19 cellular contexts compared by ENCODE assay signal in genomic region chr12:66755727-66756395, GRCh38.
"Had no signal": no experiment of that assay in that cellular context is flagged by ENCODE, and none has a peak within 500 bp of the region (broad histone marks: within the 10 kb centered on the region; RNA-seq: fewer than 3 reads in every experiment).

No MANE protein-coding gene starts in this region.

- DNase-seq: activated CD4-positive, alpha-beta T cell treated with anti-CD3 and anti-CD28 coated beads for 4 hours; activated CD8-positive, alpha-beta memory T cell treated with anti-CD3 and anti-CD28 coated beads, Interleukin-2, amount 50 U/mL, for 48 hours; activated gamma-delta T cell; activated naive CD8-positive, alpha-beta T cell treated with anti-CD3 and anti-CD28 coated beads for 36 hours; activated T-cell treated with anti-CD3 and anti-CD28 coated beads, Interleukin-2, amount 50 U/mL, for 72 hours; anterior cingulate cortex; brain microvascular endothelial cell; effector memory CD4-positive, alpha-beta T cell; left ventricle myocardium superior; mesenchymal stem cell; nucleus accumbens; posterior cingulate gyrus; stimulated activated CD4-positive, alpha-beta T cell treated with anti-CD3 and anti-CD28 coated beads, Interleukin-2, amount 100 ng/mL, for 48 hours; substantia nigra; transverse colon; WERI-Rb-1 had no signal

- H3K27me3 Mint-ChIP-seq: activated naive CD8-positive, alpha-beta T cell treated with anti-CD3 and anti-CD28 coated beads for 36 hours had no signal

- H3K36me3 ChIP-seq: brain microvascular endothelial cell, transverse colon, WERI-Rb-1 had no signal

- ATAC-seq: foreskin keratinocyte; left ventricle myocardium superior; natural killer cell treated with Interleukin-12 subunit alpha and Interleukin-12 subunit beta and Interleukin-15 and Interleukin-18, amount 100 ng/mL, for 72 hours; stimulated activated memory B cell treated with anti-CD40 and anti-IgM and Interleukin-4, amounts not matched to agents 10 μg/mL and 1 μg/mL and 100 μg/mL, for 72 hours had no signal

- H3K4me1 ChIP-seq: foreskin keratinocyte, transverse colon had no signal

- H3K27me3 ChIP-seq: brain microvascular endothelial cell, transverse colon had no signal

- H3K4me3 Mint-ChIP-seq: activated naive CD8-positive, alpha-beta T cell treated with anti-CD3 and anti-CD28 coated beads for 36 hours; activated T-cell treated with anti-CD3 and anti-CD28 coated beads, Interleukin-2, amount 50 U/mL, for 72 hours; natural killer cell treated with Interleukin-12 subunit alpha and Interleukin-12 subunit beta and Interleukin-15 and Interleukin-18, amount 100 ng/mL, for 72 hours; stimulated activated memory B cell treated with anti-CD40 and anti-IgM and Interleukin-4, amounts not matched to agents 10 μg/mL and 1 μg/mL and 100 μg/mL, for 72 hours had no signal

- H3K27ac ChIP-seq: brain microvascular endothelial cell, foreskin keratinocyte, transverse colon, WERI-Rb-1 had no signal

- H3K4me3 ChIP-seq: transverse colon had no signal

- H3K9me3 ChIP-seq: transverse colon had no signal

- H3K9me3 Mint-ChIP-seq: activated T-cell treated with anti-CD3 and anti-CD28 coated beads, Interleukin-2, amount 50 U/mL, for 72 hours; natural killer cell treated with Interleukin-12 subunit alpha and Interleukin-12 subunit beta and Interleukin-15 and Interleukin-18, amount 100 ng/mL, for 72 hours; stimulated activated memory B cell treated with anti-CD40 and anti-IgM and Interleukin-4, amounts not matched to agents 10 μg/mL and 1 μg/mL and 100 μg/mL, for 72 hours had no signal

- H3K27ac Mint-ChIP-seq: activated naive CD8-positive, alpha-beta T cell treated with anti-CD3 and anti-CD28 coated beads for 36 hours; activated T-cell treated with anti-CD3 and anti-CD28 coated beads, Interleukin-2, amount 50 U/mL, for 72 hours; stimulated activated memory B cell treated with anti-CD40 and anti-IgM and Interleukin-4, amounts not matched to agents 10 μg/mL and 1 μg/mL and 100 μg/mL, for 72 hours had no signal

- H3K36me3 Mint-ChIP-seq: activated naive CD8-positive, alpha-beta T cell treated with anti-CD3 and anti-CD28 coated beads for 36 hours; stimulated activated memory B cell treated with anti-CD40 and anti-IgM and Interleukin-4, amounts not matched to agents 10 μg/mL and 1 μg/mL and 100 μg/mL, for 72 hours had no signal
